In genomic region chr10:30782543-30783461, GRCh38 we compare ENCODE assay signal across 9 cellular contexts.
DNase-seq lines count a peak whose midpoint lies in the region; ATAC-seq and TF ChIP-seq lines count a peak whose summit lies in the region.
"Had no signal": no experiment of that assay in that cellular context is flagged by ENCODE, and none has a peak within 500 bp of the region (broad histone marks: within the 10 kb centered on the region; RNA-seq: fewer than 3 reads in every experiment).

No MANE protein-coding gene starts in this region.

- no peak overlapping the region for H2BK20ac ChIP-seq in H9 (ENCODE audit: low read depth, low read length, poor library complexity, severe bottlenecking)

- TF ChIP-seq CTCF in H9 (conservative IDR thresholded peaks at IDR 0.05) = no peak

- no peaks in the 10 kb centered on the region for H3K79me2 ChIP-seq in H9 (ENCODE audit: insufficient read depth, low read length)
- H3K79me2 ChIP-seq: parathyroid adenoma had no signal

- no peak overlapping the region for H3K14ac ChIP-seq in H9 (ENCODE audit: insufficient read depth, low read length)

- no peak overlapping the region for H4K91ac ChIP-seq in H9 (ENCODE audit: insufficient read length, low read depth, low read length)

- no peaks in the 10 kb centered on the region for H3K9me3 ChIP-seq in effector memory CD4-positive, alpha-beta T cell (ENCODE audit: control insufficient read depth, low read length)
- no peaks in the 10 kb centered on the region for H3K9me3 ChIP-seq in H9 (ENCODE audit: control insufficient read depth, low read depth, low read length)

- ATAC-seq in HG03196 (IDR thresholded peaks at IDR 0.05; ENCODE audit: unreplicated experiment) (peak; percentile 57), naive B cell (ENCODE audit: low read depth in 2 of 2) (no peak)

- no peaks in the 10 kb centered on the region for H3K36me3 ChIP-seq in effector memory CD4-positive, alpha-beta T cell (ENCODE audit: control insufficient read depth, insufficient read depth, low read length)

- CTCF ChIA-PET in activated CD4-positive, alpha-beta T cell treated with anti-CD3 and anti-CD28 coated beads, Interleukin-2, amount 10 ng/mL, durations not matched to agents 7 days and 5 days (lab: Charles Lee) = interaction anchor here (1.0 to 3.9 kb wide), 7 partner anchors 11 to 300 kb away, joined by 3 to 18 read pairs (median 7); no protein-coding TSS in a partner anchor

- peak overlapping the region; percentile 52 for H3K27ac Mint-ChIP-seq in activated CD4-positive, alpha-beta T cell treated with anti-CD3 and anti-CD28 coated beads, Interleukin-2, amount 10 ng/mL, durations not matched to agents 7 days and 5 days
- no peak overlapping the region for H3K27ac Mint-ChIP-seq in naive B cell
- H3K27ac Mint-ChIP-seq in H9 = no peak overlapping the region; a peak in 1 of 7 replicates

- H2BK120ac ChIP-seq in H9 (ENCODE audit: low read depth, low read length, poor library complexity, severe bottlenecking) = no peak overlapping the region

- no peak overlapping the region for H3K56ac ChIP-seq in H9 (ENCODE audit: insufficient read length, low read depth, low read length)

- H3K4ac ChIP-seq in H9 (ENCODE audit: low read depth, low read length) = no peak overlapping the region

- POLR2A ChIA-PET in activated CD4-positive, alpha-beta T cell treated with anti-CD3 and anti-CD28 coated beads, Interleukin-2, amount 10 ng/mL, durations not matched to agents 7 days and 5 days (lab: Charles Lee) = no interaction called here

- no peak overlapping the region for H2AFZ ChIP-seq in H9 (ENCODE audit: low read length)

- H4K5ac ChIP-seq in H9 (ENCODE audit: insufficient read length, low read depth, low read length) = no peak overlapping the region

- peaks cover 3% of the 10 kb centered on the region for H3K27me3 Mint-ChIP-seq in activated CD4-positive, alpha-beta T cell treated with anti-CD3 and anti-CD28 coated beads, Interleukin-2, amount 10 ng/mL, durations not matched to agents 7 days and 5 days
- H3K27me3 Mint-ChIP-seq in naive B cell (peaks cover 13 to 32% (median 30%) of the 10 kb centered on the region in 3 donors), H9 (ENCODE audit: low read depth) (peaks cover 64% of the 10 kb centered on the region)

- no peak overlapping the region for H3T11ph ChIP-seq in H9 (ENCODE audit: low read length)

- H3K27ac ChIP-seq in effector memory CD4-positive, alpha-beta T cell (ENCODE audit: insufficient read depth, low read length, poor library complexity, severe bottlenecking) = no peak overlapping the region
- no peak overlapping the region for H3K27ac ChIP-seq in H9 (ENCODE audit: insufficient read length, low read depth, low read length)
- H3K27ac ChIP-seq: parathyroid adenoma had no signal

- peaks cover 20% of the 10 kb centered on the region for H3K4me1 Mint-ChIP-seq in activated CD4-positive, alpha-beta T cell treated with anti-CD3 and anti-CD28 coated beads, Interleukin-2, amount 10 ng/mL, durations not matched to agents 7 days and 5 days
- peaks cover 10 to 13% (median 10%) of the 10 kb centered on the region in 3 donors for H3K4me1 Mint-ChIP-seq in naive B cell
- H3K4me1 Mint-ChIP-seq in H9 = peaks cover 11 to 18% of the 10 kb centered on the region in 2 experiments

- H3K4me3 Mint-ChIP-seq in activated CD4-positive, alpha-beta T cell treated with anti-CD3 and anti-CD28 coated beads, Interleukin-2, amount 10 ng/mL, durations not matched to agents 7 days and 5 days = no peak overlapping the region
- peak overlapping the region in 6 of 8 donors; percentile 29 to 90 (median 78) for H3K4me3 Mint-ChIP-seq in naive B cell
- peak overlapping the region in 1 of 2 experiments; percentile 84; a peak in 1 of 5 replicates for H3K4me3 Mint-ChIP-seq in H9

- DNase-seq in activated CD4-positive, alpha-beta T cell treated with anti-CD3 and anti-CD28 coated beads, Interleukin-2, amount 10 ng/mL, durations not matched to agents 7 days and 5 days = no peak
- DNase-seq in activated CD4-positive, alpha-beta T cell treated with anti-CD3 and anti-CD28 coated beads, Interleukin-2, amount 50 U/mL, for 48 hours = no peak
- DNase-seq in amniotic epithelial cell (ENCODE audit: low read depth) (peak; percentile 39), naive B cell (no peak), H9 (no peak), NCI-H2107 (lab: John Stamatoyannopoulos, UW) (no peak)
- DNase-seq in effector memory CD4-positive, alpha-beta T cell = no peak

- no peaks in the 10 kb centered on the region for H3K36me3 Mint-ChIP-seq in activated CD4-positive, alpha-beta T cell treated with anti-CD3 and anti-CD28 coated beads, Interleukin-2, amount 10 ng/mL, durations not matched to agents 7 days and 5 days (ENCODE audit: low read depth)
- H3K36me3 Mint-ChIP-seq in naive B cell (no peaks in the 10 kb centered on the region), H9 (ENCODE audit: insufficient read depth in 1 of 3, low read depth in 3 of 3) (no peaks in the 10 kb centered on the region)

- H4K20me1 ChIP-seq in H9 (ENCODE audit: control insufficient read depth, insufficient read depth, insufficient read length) = no peaks in the 10 kb centered on the region

- H3K4me2 ChIP-seq in H9 (ENCODE audit: insufficient read depth, insufficient read length, low read length) = no peak overlapping the region

- H3K9ac ChIP-seq in H9 (ENCODE audit: extremely low read depth, insufficient read length, low read length) = no peak overlapping the region
- H3K9ac ChIP-seq: parathyroid adenoma had no signal

- H3K23ac ChIP-seq in H9 (ENCODE audit: insufficient read length, low read depth, low read length) = no peak overlapping the region

- peaks cover 13% of the 10 kb centered on the region for H3K4me1 ChIP-seq in effector memory CD4-positive, alpha-beta T cell (ENCODE audit: control insufficient read depth, insufficient read depth, low read length, poor library complexity, severe bottlenecking)
- no peaks in the 10 kb centered on the region for H3K4me1 ChIP-seq in H9 (ENCODE audit: insufficient read depth, low read length)
- H3K4me1 ChIP-seq: parathyroid adenoma had no signal

- no peak overlapping the region for H3K18ac ChIP-seq in H9 (ENCODE audit: insufficient read length, low read depth, low read length)

- H3K27me3 ChIP-seq in effector memory CD4-positive, alpha-beta T cell (replicated peaks; ENCODE audit: control insufficient read depth, insufficient read depth, low read length, poor library complexity, severe bottlenecking) = no peaks in the 10 kb centered on the region
- H3K27me3 ChIP-seq in H9 (ENCODE audit: insufficient read depth, low read length) = no peaks in the 10 kb centered on the region; the same call in 1 of the 2 replicates

- H2BK12ac ChIP-seq in H9 (ENCODE audit: insufficient read length, low read depth, low read length) = no peak overlapping the region

- no peak overlapping the region for H2AK5ac ChIP-seq in H9 (ENCODE audit: insufficient read length, low read length)

- WGBS in H9 (ENCODE audit: extremely low coverage, insufficient read length, low lambda C conversion rate) = no CpG with 5 or more reads among the region's 15 CpGs

- no peak overlapping the region for H2BK15ac ChIP-seq in H9 (ENCODE audit: low read depth, low read length)

- H3K23me2 ChIP-seq in H9 (ENCODE audit: insufficient read length, low read depth, low read length, poor library complexity, severe bottlenecking) = peaks cover 3% of the 10 kb centered on the region

- no peak overlapping the region for H2BK5ac ChIP-seq in H9 (ENCODE audit: insufficient read length, low read length)

- H3K9me3 Mint-ChIP-seq in activated CD4-positive, alpha-beta T cell treated with anti-CD3 and anti-CD28 coated beads, Interleukin-2, amount 10 ng/mL, durations not matched to agents 7 days and 5 days = no peaks in the 10 kb centered on the region
- H3K9me3 Mint-ChIP-seq in naive B cell (no peaks in the 10 kb centered on the region), H9 (no peaks in the 10 kb centered on the region)

- H4K8ac ChIP-seq in H9 (replicated peaks; ENCODE audit: insufficient read length, low read depth, low read length) = no peak overlapping the region

- H3K4me3 ChIP-seq in effector memory CD4-positive, alpha-beta T cell (ENCODE audit: insufficient read depth, low read depth, low read length, poor library complexity, severe bottlenecking) = no peak overlapping the region

- no peaks in the 10 kb centered on the region for H3K79me1 ChIP-seq in H9 (ENCODE audit: insufficient read depth, low read depth, low read length, poor library complexity, severe bottlenecking)
